ENCODE assay signal across 1 cellular context in genomic region chr1:35192853-35193664, GRCh38.
A peak's percentile ranks its signal among the peaks of the same experiment; 100 is the strongest.
TF ChIP-seq lines count a peak whose summit lies in the region.

TSS of gene SFPQ (minus strand) at chr1:35193145. CDS start at chr1:35193049, 96 bp downstream.

TF ChIP-seq in HEK293, 187 proteins besides CTCF, POLR2A, EP300 and RAD21 (continued from another document and continues in another):
- TF ChIP-seq ZSCAN16 (tag by site-specific recombination; IDR thresholded peaks at IDR 0.05) (no peak), ZNF121 (tag by site-specific recombination; IDR thresholded peaks at IDR 0.05) (no peak; the same call in 1 of the 2 replicates), ZNF792 (tag by site-specific recombination; IDR thresholded peaks at IDR 0.05) (0 out of 2 replicates have a peak, but pooled peaks have one; percentile 60), ZNF623 (tag by site-specific recombination; IDR thresholded peaks at IDR 0.05) (0 out of 2 replicates have a peak, but pooled peaks have one; percentile 8), ZBTB49 (tag by site-specific recombination; IDR thresholded peaks at IDR 0.05; ENCODE audit: low read depth) (no peak), ZNF660 (tag by site-specific recombination; IDR thresholded peaks at IDR 0.05) (peak; percentile 63), MEIS1 (CRISPR knock-in tag; IDR thresholded peaks at IDR 0.05; ENCODE audit: borderline replicate concordance) (no peak), PRDM4 (tag by site-specific recombination; IDR thresholded peaks at IDR 0.05) (0 out of 2 replicates have a peak, but pooled peaks have one; percentile 12), ZNF324 (tag by site-specific recombination; IDR thresholded peaks at IDR 0.05) (peak; percentile 70), ZNF146 (tag by site-specific recombination; IDR thresholded peaks at IDR 0.05) (peak; percentile 51), ZNF747 (tag by site-specific recombination; IDR thresholded peaks at IDR 0.05) (no peak), PBX3 (CRISPR knock-in tag; IDR thresholded peaks at IDR 0.05) (peak; percentile 66; the same call in 1 of the 2 replicates), SETDB1 (IDR thresholded peaks at IDR 0.05; ENCODE audit: insufficient read length, low read length) (peak; percentile 59), ZNF658 (tag by site-specific recombination; IDR thresholded peaks at IDR 0.05) (no peak), ZNF423 (tag by site-specific recombination; IDR thresholded peaks at IDR 0.05) (no peak), ZNF138 (tag by site-specific recombination; IDR thresholded peaks at IDR 0.05; ENCODE audit: borderline replicate concordance) (no peak), ZNF24 (tag by site-specific recombination; IDR thresholded peaks at IDR 0.05) (peak; percentile 20; the same call in 1 of the 2 replicates), ZNF639 (tag by site-specific recombination; IDR thresholded peaks at IDR 0.05) (0 out of 2 replicates have a peak, but pooled peaks have one; percentile 38), HIC1 (tag by site-specific recombination; IDR thresholded peaks at IDR 0.05) (peak; percentile 54; the same call in 1 of the 2 replicates), GLI2 (tag by site-specific recombination; IDR thresholded peaks at IDR 0.05; ENCODE audit: borderline replicate concordance, low read depth) (no peak), ZNF768 (tag by site-specific recombination; IDR thresholded peaks at IDR 0.05) (no peak), FEZF1 (tag by site-specific recombination; IDR thresholded peaks at IDR 0.05) (no peak), ZNF843 (tag by site-specific recombination; IDR thresholded peaks at IDR 0.05) (peak; percentile 42; the same call in 1 of the 2 replicates), HOXA7 (CRISPR knock-in tag; IDR thresholded peaks at IDR 0.05; ENCODE audit: borderline replicate concordance) (no peak), ZFP3 (tag by site-specific recombination; IDR thresholded peaks at IDR 0.05; ENCODE audit: low read depth) (no peak), HOXC10 (CRISPR knock-in tag; IDR thresholded peaks at IDR 0.05) (no peak), ZNF114 (tag by site-specific recombination; IDR thresholded peaks at IDR 0.05) (no peak), KLF1 (tag by site-specific recombination; IDR thresholded peaks at IDR 0.05) (peak; percentile 23; the same call in 1 of the 2 replicates), ZNF335 (tag by site-specific recombination; conservative IDR thresholded peaks at IDR 0.05) (peak; percentile 100), ZNF155 (tag by site-specific recombination; IDR thresholded peaks at IDR 0.05) (no peak), ZNF610 (tag by site-specific recombination; IDR thresholded peaks at IDR 0.05; ENCODE audit: borderline replicate concordance) (0 out of 2 replicates have a peak, but pooled peaks have one; percentile 42), IKZF3 (tag by site-specific recombination; IDR thresholded peaks at IDR 0.05) (no peak), ZNF23 (tag by site-specific recombination; IDR thresholded peaks at IDR 0.05; ENCODE audit: borderline replicate concordance) (no peak), TSHZ1 (tag by site-specific recombination; IDR thresholded peaks at IDR 0.05; ENCODE audit: borderline replicate concordance) (no peak), ZBTB20 (tag by site-specific recombination; IDR thresholded peaks at IDR 0.05) (0 out of 2 replicates have a peak, but pooled peaks have one; percentile 51), ELK4 (IDR thresholded peaks at IDR 0.05; ENCODE audit: borderline replicate concordance, low read depth, low read length) (no peak), KLF7 (tag by site-specific recombination; IDR thresholded peaks at IDR 0.05; ENCODE audit: borderline replicate concordance) (no peak), GLI4 (tag by site-specific recombination; IDR thresholded peaks at IDR 0.05) (peak; percentile 81; the same call in 1 of the 2 replicates), ZNF280D (tag by site-specific recombination; IDR thresholded peaks at IDR 0.05) (peak; percentile 68; the same call in 1 of the 2 replicates), ZNF555 (tag by site-specific recombination; conservative IDR thresholded peaks at IDR 0.05) (no peak), BCL6B (tag by site-specific recombination; IDR thresholded peaks at IDR 0.05) (no peak), TCF7L2 (IDR thresholded peaks at IDR 0.05; ENCODE audit: borderline replicate concordance, low read depth, low read length) (no peak), KLF8 (tag by site-specific recombination; IDR thresholded peaks at IDR 0.05) (peak; percentile 35; the same call in 1 of the 2 replicates), BCL11B (tag by site-specific recombination; IDR thresholded peaks at IDR 0.05; ENCODE audit: low read depth) (no peak)
